8 cellular contexts compared by ENCODE assay signal in genomic region chr7:150368884-150369739, GRCh38. TPM values are rescaled to one million over a fixed set of nuclear protein-coding genes. Genes with fewer than 3 reads are reported as not detected.
DNase-seq lines count a peak whose midpoint lies in the region; ATAC-seq and TF ChIP-seq lines count a peak whose summit lies in the region.

No MANE protein-coding gene starts in this region.

- no peak for TF ChIP-seq CTCF in CD14-positive monocyte (IDR thresholded peaks at IDR 0.05)
- TF ChIP-seq CTCF in Peyer's patch (IDR thresholded peaks at IDR 0.05): no peak
- TF ChIP-seq CTCF in ovary (IDR thresholded peaks at IDR 0.05): no peak

- no peaks in the 10 kb centered on the region for H3K27me3 ChIP-seq in Peyer's patch
- H3K27me3 ChIP-seq in ovary: no peaks in the 10 kb centered on the region

- H3K4me1 Mint-ChIP-seq in CD14-positive monocyte: peaks cover 58% of the 10 kb centered on the region

- intact Hi-C loops in CD14-positive monocyte (cut with micrococcal nuclease) (loop anchor here (5.0 to 10.0 kb wide), 2 partner anchors 416 to 527 kb away; no protein-coding TSS in a partner anchor), ovary (cut with DNase I) (loop anchor here in 1 of 4 donors (5.0 kb wide), 1 partner anchor 497 kb away; the partner anchor contains the start of gene ATP6V0E2)

- H3K4me1 ChIP-seq in Peyer's patch (peaks cover 0 to 51% (median 16%) of the 10 kb centered on the region in 4 donors), ovary (ENCODE audit: insufficient read depth) (peaks cover 6% of the 10 kb centered on the region)

- peak in 1 of 2 donors; percentile 20 for TF ChIP-seq POLR2A in Peyer's patch (IDR thresholded peaks at IDR 0.05)
- no peak for TF ChIP-seq POLR2A in ovary (IDR thresholded peaks at IDR 0.05)

- H3K4me3 ChIP-seq in Peyer's patch: peak overlapping the region; percentile 84 to 93 (median 91)
- H3K4me3 ChIP-seq in ovary: peak overlapping the region; percentile 88

- H3K27ac ChIP-seq in Peyer's patch (peak overlapping the region; percentile 90 to 99 (median 96)), ovary (peak overlapping the region; percentile 85 to 95)

- TF ChIP-seq EP300 in ovary (IDR thresholded peaks at IDR 0.05): no peak

- DNase-seq in CD14-positive monocyte (ENCODE audit: low spot score) (no peak), GM19238 (ENCODE audit: insufficient read length, low spot score) (peak; percentile 81), Peyer's patch (peak; percentile 78 to 82 (median 80)), glomerular visceral epithelial cell (ENCODE audit: extremely low spot score) (peak; percentile 83), ovary (peak; percentile 52 to 72 (median 68)), D341Med (ENCODE audit: low spot score) (no peak)
- DNase-seq in activated naive CD4-positive, alpha-beta T cell treated with anti-CD3 and anti-CD28 coated beads, Interleukin-2, amount 50 U/mL, for 72 hours (ENCODE audit: low spot score in 2 of 2): peak in 1 of 2 donors; percentile 42

- H3K27me3 Mint-ChIP-seq in CD14-positive monocyte (ENCODE audit: low read depth in 3 of 3): no peaks in the 10 kb centered on the region

- peak overlapping the region; percentile 91 to 98 (median 95) for H3K27ac Mint-ChIP-seq in CD14-positive monocyte
- peak overlapping the region; percentile 90 to 98 for H3K27ac Mint-ChIP-seq in activated naive CD4-positive, alpha-beta T cell treated with anti-CD3 and anti-CD28 coated beads, Interleukin-2, amount 50 U/mL, for 72 hours

- H3K4me3 Mint-ChIP-seq in CD14-positive monocyte: peak overlapping the region; percentile 95 to 97

- peaks cover 17 to 33% of the 10 kb centered on the region in 2 donors for H3K36me3 Mint-ChIP-seq in CD14-positive monocyte
- peaks cover 0 to 5% of the 10 kb centered on the region in 2 donors for H3K36me3 Mint-ChIP-seq in activated naive CD4-positive, alpha-beta T cell treated with anti-CD3 and anti-CD28 coated beads, Interleukin-2, amount 50 U/mL, for 72 hours

- H3K9me3 Mint-ChIP-seq in CD14-positive monocyte: peaks cover 0 to 2% (median 0%) of the 10 kb centered on the region in 7 donors
- H3K9me3 Mint-ChIP-seq in activated naive CD4-positive, alpha-beta T cell treated with anti-CD3 and anti-CD28 coated beads, Interleukin-2, amount 50 U/mL, for 72 hours: no peaks in the 10 kb centered on the region

- H3K36me3 ChIP-seq in Peyer's patch (peaks cover 0 to 34% (median 0%) of the 10 kb centered on the region in 3 donors), ovary (no peaks in the 10 kb centered on the region)

- H3K9me3 ChIP-seq in Peyer's patch (no peaks in the 10 kb centered on the region), ovary (no peaks in the 10 kb centered on the region)

- 0 to 2% (median 1%) methylated on average over 8 to 58 of the region's 58 CpGs for WGBS in ovary, 3 donors

- ATAC-seq in HG03354 (IDR thresholded peaks at IDR 0.05; ENCODE audit: poor library complexity, severe bottlenecking, unreplicated experiment): peak; percentile 48
- ATAC-seq in activated naive CD4-positive, alpha-beta T cell treated with anti-CD3 and anti-CD28 coated beads, Interleukin-2, amount 50 U/mL, for 72 hours: peak in 1 of 2 donors; percentile 52

RNA-seq across cellular contexts. Expression of gene REPIN1, which starts 0.5 kb away (rescaled TPM):
- polyA plus RNA-seq in CD14-positive monocyte (10 to 100 TPM; 32.7 to 39.0 TPM), ovary (10 to 100 TPM; 21.6 to 50.0 TPM)
- total RNA-seq in Peyer's patch (100 to 1,000 TPM; 138 to 209 (median 159) TPM), ovary (10 to 100 TPM; 43.9 to 92.0 (median 74.2) TPM)
- 10 to 100 TPM; 57.1 to 77.4 TPM for total RNA-seq in activated naive CD4-positive, alpha-beta T cell treated with anti-CD3 and anti-CD28 coated beads, Interleukin-2, amount 50 U/mL, for 72 hours

RNA-seq across cellular contexts. Expression of gene ZNF775, which starts 10.0 kb away (rescaled TPM):
- 1 to 10 TPM; 1.3 to 2.7 TPM for polyA plus RNA-seq in CD14-positive monocyte
- 1 to 10 TPM; 1.7 to 2.8 (median 2.5) TPM for total RNA-seq in Peyer's patch
- total RNA-seq in activated naive CD4-positive, alpha-beta T cell treated with anti-CD3 and anti-CD28 coated beads, Interleukin-2, amount 50 U/mL, for 72 hours: 1 to 10 TPM; 4.4 to 5.0 TPM
- 10 to 100 TPM in 5 of 7 donors, 1 to 10 TPM in 2; 5.5 to 13.9 (median 10.9) TPM for total RNA-seq in ovary
- polyA plus RNA-seq in ovary: 10 to 100 TPM in 1 of 2 donors, under 1 TPM in 1; 0.28 to 11.2 TPM

RNA-seq across cellular contexts. Expression of gene RARRES2, which starts 27.7 kb away (rescaled TPM):
- polyA plus RNA-seq in CD14-positive monocyte (not detected), ovary (100 to 1,000 TPM in 1 of 2 donors, 10 to 100 TPM in 1; 92.5 to 761 TPM)
- total RNA-seq in Peyer's patch (10 to 100 TPM; 21.5 to 99.9 (median 27.1) TPM), ovary (100 to 1,000 TPM; 343 to 622 (median 518) TPM)
- total RNA-seq in activated naive CD4-positive, alpha-beta T cell treated with anti-CD3 and anti-CD28 coated beads, Interleukin-2, amount 50 U/mL, for 72 hours: under 1 TPM in 1 of 2 donors, not detected in 1; 0.12 TPM

RNA-seq across cellular contexts. Expression of gene ACTR3C, which starts 45.8 kb away (rescaled TPM):
- polyA plus RNA-seq in CD14-positive monocyte (1 to 10 TPM in 1 of 2 donors, under 1 TPM in 1; 0.55 to 1.7 TPM), ovary (1 to 10 TPM; 1.6 to 1.8 TPM)
- total RNA-seq in Peyer's patch (10 to 100 TPM; 34.5 to 70.4 (median 56.8) TPM), ovary (10 to 100 TPM in 2 of 7 donors, 1 to 10 TPM in 5; 3.4 to 11.3 (median 6.0) TPM)
- 1 to 10 TPM; 2.3 to 5.8 TPM for total RNA-seq in activated naive CD4-positive, alpha-beta T cell treated with anti-CD3 and anti-CD28 coated beads, Interleukin-2, amount 50 U/mL, for 72 hours

RNA-seq across cellular contexts. Expression of gene LRRC61, which starts 46.0 kb away (rescaled TPM):
- polyA plus RNA-seq in CD14-positive monocyte (1 to 10 TPM; 5.7 to 8.6 TPM), ovary (10 to 100 TPM in 1 of 2 donors, 1 to 10 TPM in 1; 3.0 to 18.5 TPM)
- total RNA-seq in Peyer's patch (10 to 100 TPM; 19.3 to 22.1 (median 20.0) TPM), ovary (10 to 100 TPM; 21.8 to 34.9 (median 27.1) TPM)
- 10 to 100 TPM; 10.8 to 22.3 TPM for total RNA-seq in activated naive CD4-positive, alpha-beta T cell treated with anti-CD3 and anti-CD28 coated beads, Interleukin-2, amount 50 U/mL, for 72 hours

Comparison
In these comparisons a context has a peak if more than half of its experiments do, and no peak if none do; other contexts are left out.
1. DNase-seq: peak in GM19238 (single experiment), Peyer's patch (3 of 3), glomerular visceral epithelial cell (single experiment) and ovary (5 of 5); none in CD14-positive monocyte (single experiment) and D341Med (single experiment).
2. RNA of gene RARRES2, which starts 27.7 kb away (total RNA-seq): 343 to 622 TPM in ovary and 21.5 to 99.9 TPM in Peyer's patch; 0.12 TPM in activated naive CD4-positive, alpha-beta T cell treated with anti-CD3 and anti-CD28 coated beads, Interleukin-2, amount 50 U/mL, for 72 hours; every median in the first group is over 10 times any median in the second.